ENCODE assay signal across 1 cellular context in the genomic region with DNA sequence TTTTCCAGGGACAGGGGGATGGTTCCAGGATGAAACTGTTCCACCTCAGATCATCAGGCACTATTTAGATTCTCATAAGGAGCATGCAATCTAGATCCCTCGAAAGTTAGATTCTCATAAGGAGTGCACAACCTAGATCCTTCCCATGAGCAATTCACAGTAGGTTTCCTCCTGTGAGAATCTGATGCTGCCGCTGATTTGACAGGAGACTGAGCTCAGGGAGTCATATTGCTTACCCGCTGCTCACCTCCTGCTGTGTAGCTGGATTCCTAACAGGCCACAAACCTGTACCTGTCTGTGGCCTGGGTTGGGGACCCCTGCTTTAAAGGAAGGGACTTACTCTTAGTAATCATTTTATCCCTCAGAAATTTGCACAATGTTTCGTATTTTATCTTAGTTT.
TF ChIP-seq lines count a peak whose summit lies in the region.

No MANE protein-coding gene starts in this region.

TF ChIP-seq in GM23338, 12 proteins besides CTCF, POLR2A, EP300 and RAD21 (continued from another document):
- TF ChIP-seq, protein P1, sequence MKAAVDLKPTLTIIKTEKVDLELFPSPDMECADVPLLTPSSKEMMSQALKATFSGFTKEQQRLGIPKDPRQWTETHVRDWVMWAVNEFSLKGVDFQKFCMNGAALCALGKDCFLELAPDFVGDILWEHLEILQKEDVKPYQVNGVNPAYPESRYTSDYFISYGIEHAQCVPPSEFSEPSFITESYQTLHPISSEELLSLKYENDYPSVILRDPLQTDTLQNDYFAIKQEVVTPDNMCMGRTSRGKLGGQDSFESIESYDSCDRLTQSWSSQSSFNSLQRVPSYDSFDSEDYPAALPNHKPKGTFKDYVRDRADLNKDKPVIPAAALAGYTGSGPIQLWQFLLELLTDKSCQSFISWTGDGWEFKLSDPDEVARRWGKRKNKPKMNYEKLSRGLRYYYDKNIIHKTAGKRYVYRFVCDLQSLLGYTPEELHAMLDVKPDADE (IDR thresholded peaks at IDR 0.05) = no peak
- TF ChIP-seq EZH2phosphoT487 (IDR thresholded peaks at IDR 0.05; ENCODE audit: unreplicated experiment) (no peak), JUNB (IDR thresholded peaks at IDR 0.05; ENCODE audit: unreplicated experiment) (no peak), STAT1 (IDR thresholded peaks at IDR 0.05; ENCODE audit: unreplicated experiment) (no peak), POLR2AphosphoS5 (IDR thresholded peaks at IDR 0.05; ENCODE audit: low read depth) (no peak), EZH2 (IDR thresholded peaks at IDR 0.05; ENCODE audit: low read depth, unreplicated experiment) (no peak), ZNF114 (CRISPR knock-in tag; IDR thresholded peaks at IDR 0.05) (no peak), CREB1 (CRISPR knock-in tag; IDR thresholded peaks at IDR 0.05; ENCODE audit: low read depth) (no peak), NANOG (IDR thresholded peaks at IDR 0.05; ENCODE audit: borderline replicate concordance) (no peak)
- TF ChIP-seq, protein P2, sequence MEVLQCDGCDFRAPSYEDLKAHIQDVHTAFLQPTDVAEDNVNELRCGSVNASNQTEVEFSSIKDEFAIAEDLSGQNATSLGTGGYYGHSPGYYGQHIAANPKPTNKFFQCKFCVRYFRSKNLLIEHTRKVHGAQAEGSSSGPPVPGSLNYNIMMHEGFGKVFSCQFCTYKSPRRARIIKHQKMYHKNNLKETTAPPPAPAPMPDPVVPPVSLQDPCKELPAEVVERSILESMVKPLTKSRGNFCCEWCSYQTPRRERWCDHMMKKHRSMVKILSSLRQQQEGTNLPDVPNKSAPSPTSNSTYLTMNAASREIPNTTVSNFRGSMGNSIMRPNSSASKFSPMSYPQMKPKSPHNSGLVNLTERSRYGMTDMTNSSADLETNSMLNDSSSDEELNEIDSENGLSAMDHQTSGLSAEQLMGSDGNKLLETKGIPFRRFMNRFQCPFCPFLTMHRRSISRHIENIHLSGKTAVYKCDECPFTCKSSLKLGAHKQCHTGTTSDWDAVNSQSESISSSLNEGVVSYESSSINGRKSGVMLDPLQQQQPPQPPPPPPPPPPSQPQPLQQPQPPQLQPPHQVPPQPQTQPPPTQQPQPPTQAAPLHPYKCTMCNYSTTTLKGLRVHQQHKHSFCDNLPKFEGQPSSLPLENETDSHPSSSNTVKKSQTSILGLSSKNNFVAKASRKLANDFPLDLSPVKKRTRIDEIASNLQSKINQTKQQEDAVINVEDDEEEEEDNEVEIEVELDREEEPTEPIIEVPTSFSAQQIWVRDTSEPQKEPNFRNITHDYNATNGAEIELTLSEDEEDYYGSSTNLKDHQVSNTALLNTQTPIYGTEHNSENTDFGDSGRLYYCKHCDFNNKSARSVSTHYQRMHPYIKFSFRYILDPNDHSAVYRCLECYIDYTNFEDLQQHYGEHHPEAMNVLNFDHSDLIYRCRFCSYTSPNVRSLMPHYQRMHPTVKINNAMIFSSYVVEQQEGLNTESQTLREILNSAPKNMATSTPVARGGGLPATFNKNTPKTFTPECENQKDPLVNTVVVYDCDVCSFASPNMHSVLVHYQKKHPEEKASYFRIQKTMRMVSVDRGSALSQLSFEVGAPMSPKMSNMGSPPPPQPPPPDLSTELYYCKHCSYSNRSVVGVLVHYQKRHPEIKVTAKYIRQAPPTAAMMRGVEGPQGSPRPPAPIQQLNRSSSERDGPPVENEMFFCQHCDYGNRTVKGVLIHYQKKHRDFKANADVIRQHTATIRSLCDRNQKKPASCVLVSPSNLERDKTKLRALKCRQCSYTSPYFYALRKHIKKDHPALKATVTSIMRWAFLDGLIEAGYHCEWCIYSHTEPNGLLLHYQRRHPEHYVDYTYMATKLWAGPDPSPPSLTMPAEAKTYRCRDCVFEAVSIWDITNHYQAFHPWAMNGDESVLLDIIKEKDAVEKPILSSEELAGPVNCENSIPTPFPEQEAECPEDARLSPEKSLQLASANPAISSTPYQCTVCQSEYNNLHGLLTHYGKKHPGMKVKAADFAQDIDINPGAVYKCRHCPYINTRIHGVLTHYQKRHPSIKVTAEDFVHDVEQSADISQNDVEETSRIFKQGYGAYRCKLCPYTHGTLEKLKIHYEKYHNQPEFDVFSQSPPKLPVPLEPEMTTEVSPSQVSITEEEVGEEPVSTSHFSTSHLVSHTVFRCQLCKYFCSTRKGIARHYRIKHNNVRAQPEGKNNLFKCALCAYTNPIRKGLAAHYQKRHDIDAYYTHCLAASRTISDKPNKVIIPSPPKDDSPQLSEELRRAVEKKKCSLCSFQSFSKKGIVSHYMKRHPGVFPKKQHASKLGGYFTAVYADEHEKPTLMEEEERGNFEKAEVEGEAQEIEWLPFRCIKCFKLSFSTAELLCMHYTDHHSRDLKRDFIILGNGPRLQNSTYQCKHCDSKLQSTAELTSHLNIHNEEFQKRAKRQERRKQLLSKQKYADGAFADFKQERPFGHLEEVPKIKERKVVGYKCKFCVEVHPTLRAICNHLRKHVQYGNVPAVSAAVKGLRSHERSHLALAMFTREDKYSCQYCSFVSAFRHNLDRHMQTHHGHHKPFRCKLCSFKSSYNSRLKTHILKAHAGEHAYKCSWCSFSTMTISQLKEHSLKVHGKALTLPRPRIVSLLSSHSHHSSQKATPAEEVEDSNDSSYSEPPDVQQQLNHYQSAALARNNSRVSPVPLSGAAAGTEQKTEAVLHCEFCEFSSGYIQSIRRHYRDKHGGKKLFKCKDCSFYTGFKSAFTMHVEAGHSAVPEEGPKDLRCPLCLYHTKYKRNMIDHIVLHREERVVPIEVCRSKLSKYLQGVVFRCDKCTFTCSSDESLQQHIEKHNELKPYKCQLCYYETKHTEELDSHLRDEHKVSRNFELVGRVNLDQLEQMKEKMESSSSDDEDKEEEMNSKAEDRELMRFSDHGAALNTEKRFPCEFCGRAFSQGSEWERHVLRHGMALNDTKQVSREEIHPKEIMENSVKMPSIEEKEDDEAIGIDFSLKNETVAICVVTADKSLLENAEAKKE (CRISPR knock-in tag; IDR thresholded peaks at IDR 0.05) = no peak
TF ChIP-seq in GM23338: peak in this region for 0.
